In the genomic region with DNA sequence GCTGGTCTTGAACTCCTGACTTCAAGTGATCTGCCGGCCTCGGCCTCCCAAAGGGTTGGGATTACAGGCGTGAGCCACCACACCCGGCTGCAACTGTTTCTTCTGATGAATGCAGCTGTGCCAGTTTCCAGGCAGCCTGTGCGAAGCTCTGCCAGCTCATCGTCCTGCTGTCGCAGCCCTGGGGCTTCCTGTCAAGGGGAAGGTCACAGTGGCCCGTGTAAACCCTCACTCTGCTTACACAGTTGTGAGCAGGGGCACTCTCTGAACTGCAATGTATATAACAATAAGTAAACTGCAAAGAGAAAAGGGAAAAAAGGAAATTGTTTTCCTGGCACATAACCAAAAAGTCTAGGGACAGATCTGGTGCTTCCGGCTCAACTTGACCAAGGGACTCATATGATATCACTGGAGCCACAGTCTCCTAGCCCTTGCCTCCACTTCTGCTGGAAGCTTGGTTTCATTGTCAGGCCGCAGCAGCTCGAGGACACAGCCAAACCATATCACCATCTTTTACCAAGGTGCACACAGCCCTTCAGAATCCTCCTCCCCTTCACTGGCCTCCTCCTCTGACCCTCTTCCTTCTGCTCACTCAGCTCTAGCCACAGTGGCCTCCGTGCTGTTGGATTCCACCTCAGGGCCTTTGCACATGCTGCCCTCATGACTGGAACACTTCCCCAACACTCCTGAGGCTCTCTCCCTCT, we compare ENCODE assay signal across 8 cellular contexts. TPM values are rescaled to one million over a fixed set of nuclear protein-coding genes. Genes with fewer than 3 reads are reported as not detected.
DNase-seq lines count a peak whose midpoint lies in the region; ATAC-seq and TF ChIP-seq lines count a peak whose summit lies in the region.
"Had no signal": no experiment of that assay in that cellular context is flagged by ENCODE, and none has a peak within 500 bp of the region (broad histone marks: within the 10 kb centered on the region; RNA-seq: fewer than 3 reads in every experiment).

No MANE protein-coding gene starts in this region.

- no peaks in the 10 kb centered on the region for H3K27me3 Mint-ChIP-seq in T-cell

- no peak overlapping the region for H4K5ac ChIP-seq in IMR-90 (ENCODE audit: low read depth, low read length)

- no peak for TF ChIP-seq CTCF in IMR-90 (conservative IDR thresholded peaks at IDR 0.05; ENCODE audit: low read depth, low read length)
- no peak for TF ChIP-seq CTCF in esophagus muscularis mucosa (IDR thresholded peaks at IDR 0.05)
- TF ChIP-seq CTCF in neutrophil (IDR thresholded peaks at IDR 0.05), result no peak

- peaks cover 7% of the 10 kb centered on the region; the same call in 1 of the 2 replicates for H3K9me1 ChIP-seq in IMR-90 (ENCODE audit: insufficient read depth, low read length)

- no peak overlapping the region for H3K27ac ChIP-seq in IMR-90 (ENCODE audit: insufficient read depth, low read length)
- H3K27ac ChIP-seq in esophagus muscularis mucosa (replicated peaks in 1 of 4), result peak overlapping the region; percentile 90 to 96 (median 93)
- H3K27ac ChIP-seq in neutrophil, result peak overlapping the region; percentile 67

- TF ChIP-seq EP300 in esophagus muscularis mucosa (IDR thresholded peaks at IDR 0.05), result no peak

- H3K18ac ChIP-seq in IMR-90 (ENCODE audit: low read depth, low read length), result no peak overlapping the region

- no peak overlapping the region for H2BK120ac ChIP-seq in IMR-90 (ENCODE audit: low read depth, low read length)

- no peak overlapping the region for H4K91ac ChIP-seq in IMR-90 (ENCODE audit: insufficient read depth, low read depth, low read length)

- H3K79me1 ChIP-seq in IMR-90 (ENCODE audit: low read depth in 1 of 2, low read length in 2 of 2), result no peaks in the 10 kb centered on the region

- H3K9me3 ChIP-seq in IMR-90 (ENCODE audit: control insufficient read depth, insufficient read depth, low read length) (no peaks in the 10 kb centered on the region), esophagus muscularis mucosa (no peaks in the 10 kb centered on the region), neutrophil (no peaks in the 10 kb centered on the region)

- no peak overlapping the region for H2BK20ac ChIP-seq in IMR-90 (ENCODE audit: low read depth, low read length)

- ATAC-seq in IMR-90 (ENCODE audit: low read depth), result no peak
- no peak for ATAC-seq in T-cell (replicated peaks in 1 of 4)

- H2AK5ac ChIP-seq in IMR-90 (ENCODE audit: low read depth, low read length), result 0 out of 2 replicates have a peak overlapping the region, but pooled peaks have one; percentile 4

- no peaks in the 10 kb centered on the region for H3K9me3 Mint-ChIP-seq in T-cell

- no peak overlapping the region for H4K8ac ChIP-seq in IMR-90 (ENCODE audit: low read depth in 2 of 2, low read length in 2 of 2)

- H4K20me1 ChIP-seq in IMR-90 (ENCODE audit: insufficient read depth, low read length), result peaks cover 3% of the 10 kb centered on the region; the same call in 1 of the 2 replicates

- DNase-seq in IMR-90 (no peak), T-cell (no peak), esophagus muscularis mucosa (ENCODE audit: extremely low spot score) (no peak), GM03348 (ENCODE audit: low spot score) (no peak), cortex of kidney (lab: John Stamatoyannopoulos, UW) (no peak), HuH-7.5 (ENCODE audit: low spot score) (no peak)
- DNase-seq: stimulated activated naive CD8-positive, alpha-beta T cell treated with anti-CD3 and anti-CD28 coated beads, Interleukin-15, Interleukin-2, amounts not matched to agents 100 U/mL and 50 U/mL, for 24 hours had no signal

- H3K4me1 Mint-ChIP-seq in T-cell, result peaks cover 34 to 57% (median 42%) of the 10 kb centered on the region in 3 donors

- no peak for TF ChIP-seq RAD21 in IMR-90 (IDR thresholded peaks at IDR 0.05; ENCODE audit: low read length)

- in situ Hi-C loops in IMR-90 (cut with MboI; ENCODE audit: low sequenced_read_pairs), result no loop called here

- H3K4me1 ChIP-seq in IMR-90 (ENCODE audit: control insufficient read depth, insufficient read depth, low read length), result peaks cover 9% of the 10 kb centered on the region
- H3K4me1 ChIP-seq in esophagus muscularis mucosa, result peaks cover 32 to 83% (median 82%) of the 10 kb centered on the region in 4 donors
- peaks cover 30 to 36% of the 10 kb centered on the region in 2 experiments for H3K4me1 ChIP-seq in neutrophil (ENCODE audit: control insufficient read depth in 1 of 2, insufficient read depth in 1 of 2, low read depth in 1 of 2, low read length in 1 of 2)

- TF ChIP-seq POLR2A in IMR-90 (IDR thresholded peaks at IDR 0.05; ENCODE audit: low read depth, low read length) (no peak), esophagus muscularis mucosa (IDR thresholded peaks at IDR 0.05; ENCODE audit: low read depth) (no peak)

- H3K4me3 ChIP-seq in IMR-90 (ENCODE audit: insufficient read depth, low read depth, low read length), result no peak overlapping the region
- no peak overlapping the region for H3K4me3 ChIP-seq in esophagus muscularis mucosa
- no peak overlapping the region for H3K4me3 ChIP-seq in neutrophil (ENCODE audit: low read depth in 1 of 2, low read length in 1 of 2)

- H3K4me3 Mint-ChIP-seq in T-cell, result peak overlapping the region in 1 of 3 donors; percentile 17

- H2AK9ac ChIP-seq in IMR-90 (replicated peaks; ENCODE audit: low read depth, low read length, poor library complexity), result no peak overlapping the region

- H2BK15ac ChIP-seq in IMR-90 (ENCODE audit: low read depth, low read length), result no peak overlapping the region

- H3K4me2 ChIP-seq in IMR-90 (ENCODE audit: low read depth, low read length), result no peak overlapping the region

- H2AFZ ChIP-seq in IMR-90 (replicated peaks; ENCODE audit: low read length, poor library complexity), result no peak overlapping the region

- no peak overlapping the region for H3K4ac ChIP-seq in IMR-90 (ENCODE audit: low read depth, low read length)

- no peak overlapping the region for H2BK5ac ChIP-seq in IMR-90 (ENCODE audit: low read depth, low read length, poor library complexity, severe bottlenecking)

- H3K27ac Mint-ChIP-seq in T-cell, result peak overlapping the region; percentile 52 to 55

- POLR2A ChIA-PET in IMR-90 (lab: Charles Lee; ENCODE audit: unreplicated experiment) (no interaction called here), T-cell (lab: Charles Lee) (interaction anchor here in 1 of 2 donors (0.6 kb wide), 1 partner anchor 13 kb away, joined by 4 read pairs; no protein-coding TSS in a partner anchor)

- no peaks in the 10 kb centered on the region for H3K36me3 Mint-ChIP-seq in T-cell

- dilution Hi-C loops in IMR-90 (cut with HindIII; ENCODE audit: low sequenced_read_pairs, unreplicated experiment), result loop anchor here (25.0 kb wide), 1 partner anchor 537 kb away; the partner anchor contains the start of gene SDE2

- H3K27me3 ChIP-seq in IMR-90 (ENCODE audit: control insufficient read depth, insufficient read depth, low read length), result no peaks in the 10 kb centered on the region
- peaks cover 0 to 2% (median 0%) of the 10 kb centered on the region in 4 donors for H3K27me3 ChIP-seq in esophagus muscularis mucosa
- H3K27me3 ChIP-seq in neutrophil, result no peaks in the 10 kb centered on the region

- 88% methylated on average over 9 of the region's 12 CpGs; no CpG with 5 or more reads in 1 of the 2 experiments for WGBS in IMR-90 (ENCODE audit: extremely low coverage in 2 of 2, insufficient read length in 1 of 2), 2 experiments
- 79% methylated on average over 9 of the region's 12 CpGs for whole genome bisulfite sequencing in esophagus muscularis mucosa

- no peak overlapping the region for H3K23ac ChIP-seq in IMR-90 (ENCODE audit: low read depth, low read length)

- H3K9ac ChIP-seq in IMR-90 (ENCODE audit: low read depth, low read length), result no peak overlapping the region

- CTCF ChIA-PET in IMR-90 (lab: Yijun Ruan, JAX) (no interaction called here), T-cell (lab: Charles Lee) (no interaction called here)

- intact Hi-C loops in IMR-90 (cut with micrococcal nuclease), result no loop called here
- intact Hi-C loops in esophagus muscularis mucosa (cut with DNase I), result no loop called here

- H3K14ac ChIP-seq in IMR-90 (replicated peaks; ENCODE audit: low read depth, low read length), result no peak overlapping the region

- H3K56ac ChIP-seq in IMR-90 (ENCODE audit: extremely low read depth, insufficient read depth, low read length), result no peak overlapping the region

- no peaks in the 10 kb centered on the region for H3K36me3 ChIP-seq in IMR-90 (ENCODE audit: control insufficient read depth, insufficient read depth, low read length)
- H3K36me3 ChIP-seq in esophagus muscularis mucosa, result no peaks in the 10 kb centered on the region
- no peaks in the 10 kb centered on the region for H3K36me3 ChIP-seq in neutrophil

- no TSS peak for BruUV-seq in IMR-90 (replicated peaks; lab: Mats Ljungman, UMichigan)

TF ChIP-seq in IMR-90, 13 proteins besides CTCF, POLR2A, EP300 and RAD21 (continues in another document):
- TF ChIP-seq, protein P1, sequence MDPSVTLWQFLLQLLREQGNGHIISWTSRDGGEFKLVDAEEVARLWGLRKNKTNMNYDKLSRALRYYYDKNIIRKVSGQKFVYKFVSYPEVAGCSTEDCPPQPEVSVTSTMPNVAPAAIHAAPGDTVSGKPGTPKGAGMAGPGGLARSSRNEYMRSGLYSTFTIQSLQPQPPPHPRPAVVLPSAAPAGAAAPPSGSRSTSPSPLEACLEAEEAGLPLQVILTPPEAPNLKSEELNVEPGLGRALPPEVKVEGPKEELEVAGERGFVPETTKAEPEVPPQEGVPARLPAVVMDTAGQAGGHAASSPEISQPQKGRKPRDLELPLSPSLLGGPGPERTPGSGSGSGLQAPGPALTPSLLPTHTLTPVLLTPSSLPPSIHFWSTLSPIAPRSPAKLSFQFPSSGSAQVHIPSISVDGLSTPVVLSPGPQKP (IDR thresholded peaks at IDR 0.05; ENCODE audit: borderline replicate concordance, low read depth, low read length), result no peak
- no peak for TF ChIP-seq BHLHE40 (IDR thresholded peaks at IDR 0.05; ENCODE audit: low read depth, low read length)
- TF ChIP-seq MAZ (IDR thresholded peaks at IDR 0.05; ENCODE audit: borderline replicate concordance, low read depth, low read length), result no peak
- no peak for TF ChIP-seq MAFK (IDR thresholded peaks at IDR 0.05; ENCODE audit: low read depth, low read length)
- no peak for TF ChIP-seq MXI1 (IDR thresholded peaks at IDR 0.05; ENCODE audit: borderline replicate concordance, low read depth, low read length)
- TF ChIP-seq SMC3 (IDR thresholded peaks at IDR 0.05; ENCODE audit: low read depth, low read length), result no peak
- no peak for TF ChIP-seq FOS (IDR thresholded peaks at IDR 0.05; ENCODE audit: low read depth, low read length)

RNA-seq across cellular contexts. Expression of gene LBR, which starts 22.8 kb away (rescaled TPM):
- total RNA-seq in IMR-90 (2012; rRNA removed), result 21.3 and 37.5 TPM in 2 replicates
- polyA plus RNA-seq in IMR-90 (2012; rRNA removed), result 18.2 and 24.9 TPM in 2 replicates
- polyA plus RNA-seq in IMR-90 (2012; cell fraction: cytosol; rRNA removed), result 5.2 and 5.4 TPM in 2 replicates
- polyA plus RNA-seq in IMR-90 (2012; cell fraction: nucleus; rRNA removed; ENCODE audit: low replicate concordance), result 9.9 and 32.7 TPM in 2 replicates
- total RNA-seq in T-cell, result 100 to 1,000 TPM; 105 to 142 (median 118) TPM
- 100 to 1,000 TPM in 1 of 4 donors, 10 to 100 TPM in 3; 82.3 to 157 (median 85.1) TPM for total RNA-seq in esophagus muscularis mucosa
